ENCODE assay signal across 2 cellular contexts in the genomic region with DNA sequence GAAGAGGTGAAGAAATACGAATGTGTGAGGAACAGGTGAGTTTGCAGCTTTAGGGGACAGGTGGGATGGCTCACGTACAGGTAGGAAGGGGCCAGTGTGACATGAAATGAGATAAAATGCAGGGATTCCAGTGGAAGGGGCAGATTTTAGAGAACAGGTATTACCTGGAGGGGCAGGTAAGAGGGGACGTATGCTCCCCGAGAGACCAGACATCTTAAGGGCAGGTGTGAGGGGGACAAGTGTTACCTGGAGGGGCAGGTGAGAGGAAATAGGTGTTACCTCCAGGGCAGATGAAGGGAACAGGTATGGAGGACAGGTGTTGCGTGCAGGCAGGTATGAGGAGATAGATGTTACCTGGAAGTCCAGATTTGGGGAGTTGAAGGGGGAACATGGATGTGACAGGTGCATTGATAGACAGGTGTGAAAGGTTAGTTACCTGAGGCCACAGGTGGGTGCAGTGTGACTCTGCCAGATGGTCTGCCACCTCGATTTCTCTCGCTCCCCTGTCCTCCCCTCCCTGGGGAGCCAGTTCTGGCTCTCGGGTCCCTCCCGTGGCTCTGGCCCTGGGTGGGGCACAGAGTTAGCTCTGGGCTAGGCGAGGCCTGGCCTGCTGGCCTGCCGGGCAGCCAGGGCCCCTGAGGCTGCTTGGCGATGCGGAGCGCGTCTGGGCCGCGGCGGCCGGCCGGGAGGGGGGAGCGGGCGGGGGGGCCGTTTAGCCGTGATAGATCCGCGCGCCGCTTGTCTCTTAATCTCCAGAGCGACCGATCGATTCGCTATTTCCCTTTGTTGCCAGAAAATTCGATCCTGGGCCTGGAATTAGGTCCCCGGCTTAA.
TF ChIP-seq lines count a peak whose summit lies in the region.

No MANE protein-coding gene starts in this region.

TF ChIP-seq in HEK293T, 16 proteins besides CTCF, POLR2A, EP300 and RAD21:
- TF ChIP-seq ZNF384 (IDR thresholded peaks at IDR 0.05) (no peak), CTBP1 (IDR thresholded peaks at IDR 0.05; ENCODE audit: borderline replicate concordance) (peak; percentile 47; the same call in 1 of the 2 replicates)

TF ChIP-seq in K562, 482 proteins besides CTCF, POLR2A, EP300 and RAD21:
- TF ChIP-seq SMAD1 (IDR thresholded peaks at IDR 0.05; ENCODE audit: low read depth, low read length, partially characterized antibody) (no peak), MCM3 (IDR thresholded peaks at IDR 0.05) (no peak), ZNF699 (CRISPR knock-in tag; IDR thresholded peaks at IDR 0.05; ENCODE audit: insufficient replicate concordance) (no peak), ZNF780A (CRISPR knock-in tag; IDR thresholded peaks at IDR 0.05) (no peak), ESRRB (CRISPR knock-in tag; IDR thresholded peaks at IDR 0.05; ENCODE audit: borderline replicate concordance) (no peak), GATAD2A (IDR thresholded peaks at IDR 0.05) (no peak), CTBP1 (IDR thresholded peaks at IDR 0.05; ENCODE audit: borderline replicate concordance) (peak; percentile 14; the same call in 1 of the 2 replicates), CBFA2T2 (conservative IDR thresholded peaks at IDR 0.05) (peak; percentile 29; the same call in 1 of the 2 replicates), MAZ (CRISPR knock-in tag; conservative IDR thresholded peaks at IDR 0.05 in 1 of 2, IDR thresholded peaks at IDR 0.05 in 1 of 2) (no peak), DPF2 (IDR thresholded peaks at IDR 0.05) (no peak), ZEB2 (IDR thresholded peaks at IDR 0.05) (peak; percentile 93), EWSR1 (IDR thresholded peaks at IDR 0.05; ENCODE audit: borderline replicate concordance, low read depth, partially characterized antibody) (no peak), CCAR2 (IDR thresholded peaks at IDR 0.05; ENCODE audit: low read depth, low read length) (no peak), ARHGAP35 (IDR thresholded peaks at IDR 0.05; ENCODE audit: partially characterized antibody) (no peak)
- TF ChIP-seq, protein P1, sequence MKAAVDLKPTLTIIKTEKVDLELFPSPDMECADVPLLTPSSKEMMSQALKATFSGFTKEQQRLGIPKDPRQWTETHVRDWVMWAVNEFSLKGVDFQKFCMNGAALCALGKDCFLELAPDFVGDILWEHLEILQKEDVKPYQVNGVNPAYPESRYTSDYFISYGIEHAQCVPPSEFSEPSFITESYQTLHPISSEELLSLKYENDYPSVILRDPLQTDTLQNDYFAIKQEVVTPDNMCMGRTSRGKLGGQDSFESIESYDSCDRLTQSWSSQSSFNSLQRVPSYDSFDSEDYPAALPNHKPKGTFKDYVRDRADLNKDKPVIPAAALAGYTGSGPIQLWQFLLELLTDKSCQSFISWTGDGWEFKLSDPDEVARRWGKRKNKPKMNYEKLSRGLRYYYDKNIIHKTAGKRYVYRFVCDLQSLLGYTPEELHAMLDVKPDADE (conservative IDR thresholded peaks at IDR 0.05; ENCODE audit: control insufficient read depth, low read depth, low read length) = no peak
- TF ChIP-seq, protein P2, sequence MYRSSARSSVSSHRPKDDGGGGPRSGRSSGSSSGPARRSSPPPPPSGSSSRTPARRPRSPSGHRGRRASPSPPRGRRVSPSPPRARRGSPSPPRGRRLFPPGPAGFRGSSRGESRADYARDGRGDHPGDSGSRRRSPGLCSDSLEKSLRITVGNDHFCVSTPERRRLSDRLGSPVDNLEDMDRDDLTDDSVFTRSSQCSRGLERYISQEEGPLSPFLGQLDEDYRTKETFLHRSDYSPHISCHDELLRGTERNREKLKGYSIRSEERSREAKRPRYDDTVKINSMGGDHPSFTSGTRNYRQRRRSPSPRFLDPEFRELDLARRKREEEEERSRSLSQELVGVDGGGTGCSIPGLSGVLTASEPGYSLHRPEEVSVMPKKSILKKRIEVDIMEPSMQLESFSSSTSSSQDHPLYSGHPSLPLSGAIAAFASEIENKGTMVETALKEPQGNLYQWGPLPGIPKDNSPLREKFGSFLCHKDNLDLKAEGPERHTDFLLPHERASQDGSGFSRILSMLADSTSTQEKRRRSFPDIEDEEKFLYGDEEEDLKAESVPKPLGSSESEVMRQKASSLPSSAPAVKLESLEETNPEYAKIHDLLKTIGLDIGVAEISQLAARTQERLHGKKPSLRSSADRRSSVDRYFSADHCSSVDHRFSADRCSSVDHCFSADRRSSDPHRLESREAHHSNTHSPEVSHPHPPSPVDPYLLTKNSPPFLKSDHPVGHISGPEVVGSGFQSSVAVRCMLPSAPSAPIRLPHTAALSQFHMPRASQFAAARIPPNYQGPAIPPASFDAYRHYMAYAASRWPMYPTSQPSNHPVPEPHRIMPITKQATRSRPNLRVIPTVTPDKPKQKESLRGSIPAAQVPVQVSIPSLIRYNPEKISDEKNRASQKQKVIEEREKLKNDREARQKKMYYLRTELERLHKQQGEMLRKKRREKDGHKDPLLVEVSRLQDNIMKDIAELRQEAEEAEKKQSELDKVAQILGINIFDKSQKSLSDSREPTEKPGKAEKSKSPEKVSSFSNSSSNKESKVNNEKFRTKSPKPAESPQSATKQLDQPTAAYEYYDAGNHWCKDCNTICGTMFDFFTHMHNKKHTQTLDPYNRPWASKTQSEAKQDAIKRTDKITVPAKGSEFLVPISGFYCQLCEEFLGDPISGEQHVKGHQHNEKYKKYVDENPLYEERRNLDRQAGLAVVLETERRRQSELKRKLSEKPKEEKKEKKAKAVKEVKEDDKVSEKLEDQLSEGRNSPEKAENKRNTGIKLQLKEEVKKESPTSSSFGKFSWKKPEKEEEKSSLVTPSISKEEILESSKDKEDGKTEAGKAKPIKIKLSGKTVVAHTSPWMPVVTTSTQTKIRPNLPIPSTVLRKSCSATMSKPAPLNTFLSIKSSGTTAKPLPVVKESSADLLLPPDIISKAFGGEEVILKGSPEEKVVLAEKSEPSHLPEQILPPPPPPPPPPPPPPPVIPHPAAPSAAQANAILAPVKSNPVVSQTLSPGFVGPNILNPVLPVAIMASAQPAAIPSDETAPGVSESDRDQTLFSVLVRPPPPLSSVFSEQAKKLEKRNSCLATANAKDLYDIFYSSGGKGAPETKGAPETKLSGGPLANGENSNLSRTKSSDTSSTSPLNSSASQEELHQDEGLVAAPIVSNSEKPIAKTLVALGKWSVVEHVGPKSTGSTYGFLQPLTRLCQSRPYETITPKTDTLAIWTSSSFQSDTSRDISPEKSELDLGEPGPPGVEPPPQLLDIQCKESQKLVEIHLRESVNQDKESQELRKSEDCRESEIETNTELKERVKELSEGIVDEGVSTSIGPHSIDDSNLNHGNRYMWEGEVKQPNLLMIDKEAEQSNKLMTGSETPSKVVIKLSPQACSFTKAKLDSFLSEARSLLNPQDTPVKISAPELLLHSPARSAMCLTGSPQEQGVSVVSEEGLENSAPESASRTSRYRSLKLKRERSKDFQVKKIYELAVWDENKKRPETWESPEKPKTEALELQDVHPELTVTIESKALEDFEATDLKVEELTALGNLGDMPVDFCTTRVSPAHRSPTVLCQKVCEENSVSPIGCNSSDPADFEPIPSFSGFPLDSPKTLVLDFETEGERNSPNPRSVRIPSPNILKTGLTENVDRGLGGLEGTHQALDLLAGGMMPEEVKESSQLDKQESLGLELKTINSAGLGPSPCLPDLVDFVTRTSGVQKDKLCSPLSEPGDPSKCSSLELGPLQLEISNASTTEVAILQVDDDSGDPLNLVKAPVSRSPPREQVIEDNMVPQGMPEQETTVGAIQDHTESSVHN (IDR thresholded peaks at IDR 0.05; ENCODE audit: borderline replicate concordance in 1 of 2, low read depth in 1 of 2) = no peak
- TF ChIP-seq, protein P3, sequence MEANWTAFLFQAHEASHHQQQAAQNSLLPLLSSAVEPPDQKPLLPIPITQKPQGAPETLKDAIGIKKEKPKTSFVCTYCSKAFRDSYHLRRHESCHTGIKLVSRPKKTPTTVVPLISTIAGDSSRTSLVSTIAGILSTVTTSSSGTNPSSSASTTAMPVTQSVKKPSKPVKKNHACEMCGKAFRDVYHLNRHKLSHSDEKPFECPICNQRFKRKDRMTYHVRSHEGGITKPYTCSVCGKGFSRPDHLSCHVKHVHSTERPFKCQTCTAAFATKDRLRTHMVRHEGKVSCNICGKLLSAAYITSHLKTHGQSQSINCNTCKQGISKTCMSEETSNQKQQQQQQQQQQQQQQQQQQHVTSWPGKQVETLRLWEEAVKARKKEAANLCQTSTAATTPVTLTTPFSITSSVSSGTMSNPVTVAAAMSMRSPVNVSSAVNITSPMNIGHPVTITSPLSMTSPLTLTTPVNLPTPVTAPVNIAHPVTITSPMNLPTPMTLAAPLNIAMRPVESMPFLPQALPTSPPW (CRISPR knock-in tag; IDR thresholded peaks at IDR 0.05) = peak; percentile 72
- TF ChIP-seq, protein P4, sequence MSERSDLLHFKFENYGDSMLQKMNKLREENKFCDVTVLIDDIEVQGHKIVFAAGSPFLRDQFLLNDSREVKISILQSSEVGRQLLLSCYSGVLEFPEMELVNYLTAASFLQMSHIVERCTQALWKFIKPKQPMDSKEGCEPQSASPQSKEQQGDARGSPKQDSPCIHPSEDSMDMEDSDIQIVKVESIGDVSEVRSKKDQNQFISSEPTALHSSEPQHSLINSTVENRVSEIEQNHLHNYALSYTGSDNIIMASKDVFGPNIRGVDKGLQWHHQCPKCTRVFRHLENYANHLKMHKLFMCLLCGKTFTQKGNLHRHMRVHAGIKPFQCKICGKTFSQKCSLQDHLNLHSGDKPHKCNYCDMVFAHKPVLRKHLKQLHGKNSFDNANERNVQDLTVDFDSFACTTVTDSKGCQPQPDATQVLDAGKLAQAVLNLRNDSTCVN (CRISPR knock-in tag; IDR thresholded peaks at IDR 0.05) = no peak
- TF ChIP-seq, protein P5, sequence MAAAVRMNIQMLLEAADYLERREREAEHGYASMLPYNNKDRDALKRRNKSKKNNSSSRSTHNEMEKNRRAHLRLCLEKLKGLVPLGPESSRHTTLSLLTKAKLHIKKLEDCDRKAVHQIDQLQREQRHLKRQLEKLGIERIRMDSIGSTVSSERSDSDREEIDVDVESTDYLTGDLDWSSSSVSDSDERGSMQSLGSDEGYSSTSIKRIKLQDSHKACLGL (CRISPR knock-in tag; IDR thresholded peaks at IDR 0.05; ENCODE audit: borderline replicate concordance, poor library complexity, severe bottlenecking) = no peak
